1 cellular context compared by ENCODE assay signal in genomic region chr20:15976047-15976731, GRCh38.
TF ChIP-seq lines count a peak whose summit lies in the region.

No MANE protein-coding gene starts in this region.

TF ChIP-seq in H1, 55 proteins besides CTCF, POLR2A, EP300 and RAD21 (continued from another document):
- TF ChIP-seq CHD7 (IDR thresholded peaks at IDR 0.05; ENCODE audit: insufficient replicate concordance, low read length) (peak; percentile 81), CEBPB (IDR thresholded peaks at IDR 0.05; ENCODE audit: low read depth, low read length) (peak; percentile 38; the same call in 1 of the 2 replicates), TBP (IDR thresholded peaks at IDR 0.05; ENCODE audit: low read depth, low read length) (no peak), HDAC2 (IDR thresholded peaks at IDR 0.05; ENCODE audit: borderline replicate concordance in 1 of 2, low read depth in 2 of 2, low read length in 2 of 2) (peak; percentile 87 to 99), YY1 (IDR thresholded peaks at IDR 0.05; ENCODE audit: low read depth, low read length) (peak; percentile 76; the same call in 1 of the 2 replicates), POLR2AphosphoS5 (IDR thresholded peaks at IDR 0.05; ENCODE audit: low read depth, low read length) (no peak; the same call in 1 of the 2 replicates), E2F6 (IDR thresholded peaks at IDR 0.05) (no peak; the same call in 1 of the 2 replicates), TAF7 (optimal IDR thresholded peaks at IDR 0.05; ENCODE audit: borderline replicate concordance, low read depth, low read length) (no peak), ATF2 (IDR thresholded peaks at IDR 0.05; ENCODE audit: low read length) (peak; percentile 83; the same call in 1 of the 2 replicates), TAF1 (IDR thresholded peaks at IDR 0.05; ENCODE audit: low read depth, low read length) (no peak), TCF12 (IDR thresholded peaks at IDR 0.05; ENCODE audit: low read depth, low read length) (peak; percentile 86; the same call in 1 of the 2 replicates), SP1 (IDR thresholded peaks at IDR 0.05; ENCODE audit: low read depth, low read length) (peak; percentile 58; the same call in 1 of the 2 replicates), TEAD4 (IDR thresholded peaks at IDR 0.05; ENCODE audit: low read depth, low read length) (peak; percentile 95), NANOG (IDR thresholded peaks at IDR 0.05; ENCODE audit: insufficient read depth, low read depth, low read length, poor library complexity, severe bottlenecking) (peak; percentile 92), MAX (IDR thresholded peaks at IDR 0.05) (peak; percentile 72), EGR1 (IDR thresholded peaks at IDR 0.05; ENCODE audit: borderline replicate concordance, low read depth, low read length) (no peak), BCL11A (IDR thresholded peaks at IDR 0.05; ENCODE audit: low read depth in 2 of 2, low read length in 2 of 2) (peak in 1 of 2 experiments; percentile 59), USF2 (IDR thresholded peaks at IDR 0.05; ENCODE audit: low read length) (no peak)
